1 cellular context compared by ENCODE assay signal in the genomic region with DNA sequence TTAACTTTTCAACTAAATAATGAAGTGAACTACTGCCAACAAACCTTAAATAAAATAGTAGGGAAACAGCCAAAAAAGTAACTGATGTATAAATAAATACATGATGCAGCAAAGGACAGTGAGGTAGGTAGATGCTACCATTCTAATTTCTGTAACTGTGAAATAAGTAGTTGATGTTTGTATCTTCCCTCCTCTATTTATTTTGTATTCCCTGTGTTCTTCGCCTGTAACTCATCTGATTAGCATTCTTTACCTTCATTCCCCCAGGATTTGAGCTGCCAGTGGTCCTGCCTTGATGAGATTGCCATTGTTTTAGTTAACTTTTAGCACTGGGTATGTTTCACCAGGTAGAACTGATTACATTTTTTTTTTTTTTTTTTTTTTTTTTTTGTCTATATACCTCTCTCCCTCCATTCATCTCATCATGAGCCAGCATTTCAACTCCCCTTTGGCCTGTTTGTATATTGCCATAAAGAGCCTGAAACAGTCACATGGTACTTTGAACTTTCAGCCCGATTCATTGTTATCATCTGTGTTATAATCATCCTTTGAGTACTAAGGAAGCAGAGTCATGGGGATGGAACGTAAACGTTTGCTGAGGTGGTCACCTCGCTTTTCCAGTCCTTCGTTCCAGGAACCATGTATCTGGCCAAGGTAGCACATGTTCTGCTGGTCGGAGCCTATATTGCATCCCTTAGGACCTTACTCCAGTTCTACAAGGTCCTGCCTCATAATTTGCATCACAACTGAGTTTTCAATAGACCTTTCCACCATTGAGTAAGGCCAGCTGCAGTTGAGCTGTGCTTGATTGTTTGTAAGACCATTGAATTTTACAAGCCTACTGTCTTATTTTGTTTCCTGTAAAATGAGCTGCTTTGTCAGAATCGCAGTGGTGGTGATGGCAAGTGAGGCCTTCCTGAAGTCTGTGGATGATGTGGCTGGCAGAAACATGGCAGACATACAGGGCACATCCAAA.
TF ChIP-seq lines count a peak whose summit lies in the region.

No MANE protein-coding gene starts in this region.

TF ChIP-seq in HepG2, 621 proteins besides CTCF, POLR2A, EP300 and RAD21 (continued from another document and continues in another):
- TF ChIP-seq, protein P1, sequence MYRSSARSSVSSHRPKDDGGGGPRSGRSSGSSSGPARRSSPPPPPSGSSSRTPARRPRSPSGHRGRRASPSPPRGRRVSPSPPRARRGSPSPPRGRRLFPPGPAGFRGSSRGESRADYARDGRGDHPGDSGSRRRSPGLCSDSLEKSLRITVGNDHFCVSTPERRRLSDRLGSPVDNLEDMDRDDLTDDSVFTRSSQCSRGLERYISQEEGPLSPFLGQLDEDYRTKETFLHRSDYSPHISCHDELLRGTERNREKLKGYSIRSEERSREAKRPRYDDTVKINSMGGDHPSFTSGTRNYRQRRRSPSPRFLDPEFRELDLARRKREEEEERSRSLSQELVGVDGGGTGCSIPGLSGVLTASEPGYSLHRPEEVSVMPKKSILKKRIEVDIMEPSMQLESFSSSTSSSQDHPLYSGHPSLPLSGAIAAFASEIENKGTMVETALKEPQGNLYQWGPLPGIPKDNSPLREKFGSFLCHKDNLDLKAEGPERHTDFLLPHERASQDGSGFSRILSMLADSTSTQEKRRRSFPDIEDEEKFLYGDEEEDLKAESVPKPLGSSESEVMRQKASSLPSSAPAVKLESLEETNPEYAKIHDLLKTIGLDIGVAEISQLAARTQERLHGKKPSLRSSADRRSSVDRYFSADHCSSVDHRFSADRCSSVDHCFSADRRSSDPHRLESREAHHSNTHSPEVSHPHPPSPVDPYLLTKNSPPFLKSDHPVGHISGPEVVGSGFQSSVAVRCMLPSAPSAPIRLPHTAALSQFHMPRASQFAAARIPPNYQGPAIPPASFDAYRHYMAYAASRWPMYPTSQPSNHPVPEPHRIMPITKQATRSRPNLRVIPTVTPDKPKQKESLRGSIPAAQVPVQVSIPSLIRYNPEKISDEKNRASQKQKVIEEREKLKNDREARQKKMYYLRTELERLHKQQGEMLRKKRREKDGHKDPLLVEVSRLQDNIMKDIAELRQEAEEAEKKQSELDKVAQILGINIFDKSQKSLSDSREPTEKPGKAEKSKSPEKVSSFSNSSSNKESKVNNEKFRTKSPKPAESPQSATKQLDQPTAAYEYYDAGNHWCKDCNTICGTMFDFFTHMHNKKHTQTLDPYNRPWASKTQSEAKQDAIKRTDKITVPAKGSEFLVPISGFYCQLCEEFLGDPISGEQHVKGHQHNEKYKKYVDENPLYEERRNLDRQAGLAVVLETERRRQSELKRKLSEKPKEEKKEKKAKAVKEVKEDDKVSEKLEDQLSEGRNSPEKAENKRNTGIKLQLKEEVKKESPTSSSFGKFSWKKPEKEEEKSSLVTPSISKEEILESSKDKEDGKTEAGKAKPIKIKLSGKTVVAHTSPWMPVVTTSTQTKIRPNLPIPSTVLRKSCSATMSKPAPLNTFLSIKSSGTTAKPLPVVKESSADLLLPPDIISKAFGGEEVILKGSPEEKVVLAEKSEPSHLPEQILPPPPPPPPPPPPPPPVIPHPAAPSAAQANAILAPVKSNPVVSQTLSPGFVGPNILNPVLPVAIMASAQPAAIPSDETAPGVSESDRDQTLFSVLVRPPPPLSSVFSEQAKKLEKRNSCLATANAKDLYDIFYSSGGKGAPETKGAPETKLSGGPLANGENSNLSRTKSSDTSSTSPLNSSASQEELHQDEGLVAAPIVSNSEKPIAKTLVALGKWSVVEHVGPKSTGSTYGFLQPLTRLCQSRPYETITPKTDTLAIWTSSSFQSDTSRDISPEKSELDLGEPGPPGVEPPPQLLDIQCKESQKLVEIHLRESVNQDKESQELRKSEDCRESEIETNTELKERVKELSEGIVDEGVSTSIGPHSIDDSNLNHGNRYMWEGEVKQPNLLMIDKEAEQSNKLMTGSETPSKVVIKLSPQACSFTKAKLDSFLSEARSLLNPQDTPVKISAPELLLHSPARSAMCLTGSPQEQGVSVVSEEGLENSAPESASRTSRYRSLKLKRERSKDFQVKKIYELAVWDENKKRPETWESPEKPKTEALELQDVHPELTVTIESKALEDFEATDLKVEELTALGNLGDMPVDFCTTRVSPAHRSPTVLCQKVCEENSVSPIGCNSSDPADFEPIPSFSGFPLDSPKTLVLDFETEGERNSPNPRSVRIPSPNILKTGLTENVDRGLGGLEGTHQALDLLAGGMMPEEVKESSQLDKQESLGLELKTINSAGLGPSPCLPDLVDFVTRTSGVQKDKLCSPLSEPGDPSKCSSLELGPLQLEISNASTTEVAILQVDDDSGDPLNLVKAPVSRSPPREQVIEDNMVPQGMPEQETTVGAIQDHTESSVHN (CRISPR knock-in tag; IDR thresholded peaks at IDR 0.05): no peak
- TF ChIP-seq ZFY (CRISPR knock-in tag; IDR thresholded peaks at IDR 0.05) (peak; percentile 33; the same call in 1 of the 2 replicates), ZNF598 (CRISPR knock-in tag; IDR thresholded peaks at IDR 0.05; ENCODE audit: borderline replicate concordance) (peak; percentile 61; the same call in 1 of the 2 replicates), ZBTB1 (CRISPR knock-in tag; IDR thresholded peaks at IDR 0.05; ENCODE audit: borderline replicate concordance) (no peak), NR2F2 (IDR thresholded peaks at IDR 0.05; ENCODE audit: borderline replicate concordance, low read depth) (no peak), AKAP8 (CRISPR knock-in tag; IDR thresholded peaks at IDR 0.05) (no peak), PTBP1 (IDR thresholded peaks at IDR 0.05; ENCODE audit: low read depth, low read length, poor library complexity, severe bottlenecking) (no peak), GATAD1 (CRISPR knock-in tag; IDR thresholded peaks at IDR 0.05) (peak; percentile 67), ZFAT (CRISPR knock-in tag; conservative IDR thresholded peaks at IDR 0.05) (no peak), ZNF563 (CRISPR knock-in tag; IDR thresholded peaks at IDR 0.05) (no peak), ZNF260 (CRISPR knock-in tag; IDR thresholded peaks at IDR 0.05; ENCODE audit: borderline replicate concordance, low read depth) (no peak), ZNF652 (CRISPR knock-in tag; IDR thresholded peaks at IDR 0.05; ENCODE audit: borderline replicate concordance, low read depth) (no peak), FOXM1 (CRISPR knock-in tag; IDR thresholded peaks at IDR 0.05) (no peak), ZNF781 (CRISPR knock-in tag; IDR thresholded peaks at IDR 0.05; ENCODE audit: borderline replicate concordance, not compliant biosample characterization) (no peak), ARHGAP35 (CRISPR knock-in tag; IDR thresholded peaks at IDR 0.05; ENCODE audit: borderline replicate concordance) (no peak), RELA (CRISPR knock-in tag; IDR thresholded peaks at IDR 0.05) (no peak), THYN1 (CRISPR knock-in tag; IDR thresholded peaks at IDR 0.05; ENCODE audit: borderline replicate concordance, low read depth) (no peak), ZEB1 (IDR thresholded peaks at IDR 0.05; ENCODE audit: insufficient replicate concordance, low read depth) (no peak), MEIS1 (CRISPR knock-in tag; IDR thresholded peaks at IDR 0.05; ENCODE audit: borderline replicate concordance) (no peak), CENPT (CRISPR knock-in tag; IDR thresholded peaks at IDR 0.05; ENCODE audit: low read depth) (no peak), PAF1 (CRISPR knock-in tag; IDR thresholded peaks at IDR 0.05) (no peak), MBD4 (IDR thresholded peaks at IDR 0.05; ENCODE audit: borderline replicate concordance, low read length) (peak; percentile 18; the same call in 1 of the 2 replicates), MIXL1 (CRISPR knock-in tag; IDR thresholded peaks at IDR 0.05) (peak; percentile 63; the same call in 1 of the 2 replicates), HDAC1 (CRISPR knock-in tag; IDR thresholded peaks at IDR 0.05) (peak; percentile 5; the same call in 1 of the 2 replicates), MED13 (CRISPR knock-in tag; IDR thresholded peaks at IDR 0.05) (no peak; the same call in 1 of the 2 replicates), SP140L (CRISPR knock-in tag; IDR thresholded peaks at IDR 0.05; ENCODE audit: borderline replicate concordance) (no peak), NFYB (CRISPR knock-in tag; IDR thresholded peaks at IDR 0.05) (no peak; the same call in 1 of the 2 replicates)
- TF ChIP-seq, protein P2, sequence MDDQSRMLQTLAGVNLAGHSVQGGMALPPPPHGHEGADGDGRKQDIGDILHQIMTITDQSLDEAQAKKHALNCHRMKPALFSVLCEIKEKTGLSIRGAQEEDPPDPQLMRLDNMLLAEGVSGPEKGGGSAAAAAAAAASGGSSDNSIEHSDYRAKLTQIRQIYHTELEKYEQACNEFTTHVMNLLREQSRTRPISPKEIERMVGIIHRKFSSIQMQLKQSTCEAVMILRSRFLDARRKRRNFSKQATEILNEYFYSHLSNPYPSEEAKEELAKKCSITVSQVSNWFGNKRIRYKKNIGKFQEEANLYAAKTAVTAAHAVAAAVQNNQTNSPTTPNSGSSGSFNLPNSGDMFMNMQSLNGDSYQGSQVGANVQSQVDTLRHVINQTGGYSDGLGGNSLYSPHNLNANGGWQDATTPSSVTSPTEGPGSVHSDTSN (CRISPR knock-in tag; IDR thresholded peaks at IDR 0.05; ENCODE audit: borderline replicate concordance): no peak
- TF ChIP-seq, protein P3, sequence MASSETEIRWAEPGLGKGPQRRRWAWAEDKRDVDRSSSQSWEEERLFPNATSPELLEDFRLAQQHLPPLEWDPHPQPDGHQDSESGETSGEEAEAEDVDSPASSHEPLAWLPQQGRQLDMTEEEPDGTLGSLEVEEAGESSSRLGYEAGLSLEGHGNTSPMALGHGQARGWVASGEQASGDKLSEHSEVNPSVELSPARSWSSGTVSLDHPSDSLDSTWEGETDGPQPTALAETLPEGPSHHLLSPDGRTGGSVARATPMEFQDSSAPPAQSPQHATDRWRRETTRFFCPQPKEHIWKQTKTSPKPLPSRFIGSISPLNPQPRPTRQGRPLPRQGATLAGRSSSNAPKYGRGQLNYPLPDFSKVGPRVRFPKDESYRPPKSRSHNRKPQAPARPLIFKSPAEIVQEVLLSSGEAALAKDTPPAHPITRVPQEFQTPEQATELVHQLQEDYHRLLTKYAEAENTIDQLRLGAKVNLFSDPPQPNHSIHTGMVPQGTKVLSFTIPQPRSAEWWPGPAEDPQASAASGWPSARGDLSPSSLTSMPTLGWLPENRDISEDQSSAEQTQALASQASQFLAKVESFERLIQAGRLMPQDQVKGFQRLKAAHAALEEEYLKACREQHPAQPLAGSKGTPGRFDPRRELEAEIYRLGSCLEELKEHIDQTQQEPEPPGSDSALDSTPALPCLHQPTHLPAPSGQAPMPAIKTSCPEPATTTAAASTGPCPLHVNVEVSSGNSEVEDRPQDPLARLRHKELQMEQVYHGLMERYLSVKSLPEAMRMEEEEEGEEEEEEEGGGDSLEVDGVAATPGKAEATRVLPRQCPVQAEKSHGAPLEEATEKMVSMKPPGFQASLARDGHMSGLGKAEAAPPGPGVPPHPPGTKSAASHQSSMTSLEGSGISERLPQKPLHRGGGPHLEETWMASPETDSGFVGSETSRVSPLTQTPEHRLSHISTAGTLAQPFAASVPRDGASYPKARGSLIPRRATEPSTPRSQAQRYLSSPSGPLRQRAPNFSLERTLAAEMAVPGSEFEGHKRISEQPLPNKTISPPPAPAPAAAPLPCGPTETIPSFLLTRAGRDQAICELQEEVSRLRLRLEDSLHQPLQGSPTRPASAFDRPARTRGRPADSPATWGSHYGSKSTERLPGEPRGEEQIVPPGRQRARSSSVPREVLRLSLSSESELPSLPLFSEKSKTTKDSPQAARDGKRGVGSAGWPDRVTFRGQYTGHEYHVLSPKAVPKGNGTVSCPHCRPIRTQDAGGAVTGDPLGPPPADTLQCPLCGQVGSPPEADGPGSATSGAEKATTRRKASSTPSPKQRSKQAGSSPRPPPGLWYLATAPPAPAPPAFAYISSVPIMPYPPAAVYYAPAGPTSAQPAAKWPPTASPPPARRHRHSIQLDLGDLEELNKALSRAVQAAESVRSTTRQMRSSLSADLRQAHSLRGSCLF (CRISPR knock-in tag; IDR thresholded peaks at IDR 0.05; ENCODE audit: borderline replicate concordance): no peak
- TF ChIP-seq, protein P4, sequence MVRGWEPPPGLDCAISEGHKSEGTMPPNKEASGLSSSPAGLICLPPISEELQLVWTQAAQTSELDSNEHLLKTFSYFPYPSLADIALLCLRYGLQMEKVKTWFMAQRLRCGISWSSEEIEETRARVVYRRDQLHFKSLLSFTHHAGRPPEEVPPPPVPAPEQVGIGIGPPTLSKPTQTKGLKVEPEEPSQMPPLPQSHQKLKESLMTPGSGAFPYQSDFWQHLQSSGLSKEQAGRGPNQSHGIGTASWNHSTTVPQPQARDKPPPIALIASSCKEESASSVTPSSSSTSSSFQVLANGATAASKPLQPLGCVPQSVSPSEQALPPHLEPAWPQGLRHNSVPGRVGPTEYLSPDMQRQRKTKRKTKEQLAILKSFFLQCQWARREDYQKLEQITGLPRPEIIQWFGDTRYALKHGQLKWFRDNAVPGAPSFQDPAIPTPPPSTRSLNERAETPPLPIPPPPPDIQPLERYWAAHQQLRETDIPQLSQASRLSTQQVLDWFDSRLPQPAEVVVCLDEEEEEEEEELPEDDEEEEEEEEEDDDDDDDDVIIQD (CRISPR knock-in tag; IDR thresholded peaks at IDR 0.05; ENCODE audit: low read depth): peak; percentile 98
- TF ChIP-seq, protein P5, sequence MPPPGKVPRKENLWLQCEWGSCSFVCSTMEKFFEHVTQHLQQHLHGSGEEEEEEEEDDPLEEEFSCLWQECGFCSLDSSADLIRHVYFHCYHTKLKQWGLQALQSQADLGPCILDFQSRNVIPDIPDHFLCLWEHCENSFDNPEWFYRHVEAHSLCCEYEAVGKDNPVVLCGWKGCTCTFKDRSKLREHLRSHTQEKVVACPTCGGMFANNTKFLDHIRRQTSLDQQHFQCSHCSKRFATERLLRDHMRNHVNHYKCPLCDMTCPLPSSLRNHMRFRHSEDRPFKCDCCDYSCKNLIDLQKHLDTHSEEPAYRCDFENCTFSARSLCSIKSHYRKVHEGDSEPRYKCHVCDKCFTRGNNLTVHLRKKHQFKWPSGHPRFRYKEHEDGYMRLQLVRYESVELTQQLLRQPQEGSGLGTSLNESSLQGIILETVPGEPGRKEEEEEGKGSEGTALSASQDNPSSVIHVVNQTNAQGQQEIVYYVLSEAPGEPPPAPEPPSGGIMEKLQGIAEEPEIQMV (CRISPR knock-in tag; IDR thresholded peaks at IDR 0.05; ENCODE audit: low read depth): no peak
- TF ChIP-seq, protein P6, sequence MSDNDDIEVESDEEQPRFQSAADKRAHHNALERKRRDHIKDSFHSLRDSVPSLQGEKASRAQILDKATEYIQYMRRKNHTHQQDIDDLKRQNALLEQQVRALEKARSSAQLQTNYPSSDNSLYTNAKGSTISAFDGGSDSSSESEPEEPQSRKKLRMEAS (IDR thresholded peaks at IDR 0.05): peak; percentile 96
- TF ChIP-seq, protein P7, sequence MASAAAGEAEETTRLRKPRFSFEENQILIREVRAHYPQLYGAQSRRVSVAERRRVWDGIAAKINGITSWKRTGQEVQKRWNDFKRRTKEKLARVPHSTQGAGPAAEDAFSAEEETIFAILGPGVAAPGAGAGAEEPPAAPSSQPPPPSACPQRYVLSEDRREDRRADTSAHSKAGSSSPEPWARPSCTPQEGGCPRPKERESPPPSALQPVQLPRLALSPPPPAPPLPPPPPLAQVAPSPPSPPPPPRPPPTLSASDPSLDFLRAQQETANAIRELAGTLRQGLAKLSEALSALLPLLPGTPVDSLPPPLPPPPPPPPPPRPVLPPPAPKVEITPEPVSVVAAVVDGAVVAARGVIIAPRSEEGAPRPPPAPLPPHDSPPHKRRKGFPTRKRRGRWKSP (CRISPR knock-in tag; IDR thresholded peaks at IDR 0.05): no peak
- TF ChIP-seq, protein P8, sequence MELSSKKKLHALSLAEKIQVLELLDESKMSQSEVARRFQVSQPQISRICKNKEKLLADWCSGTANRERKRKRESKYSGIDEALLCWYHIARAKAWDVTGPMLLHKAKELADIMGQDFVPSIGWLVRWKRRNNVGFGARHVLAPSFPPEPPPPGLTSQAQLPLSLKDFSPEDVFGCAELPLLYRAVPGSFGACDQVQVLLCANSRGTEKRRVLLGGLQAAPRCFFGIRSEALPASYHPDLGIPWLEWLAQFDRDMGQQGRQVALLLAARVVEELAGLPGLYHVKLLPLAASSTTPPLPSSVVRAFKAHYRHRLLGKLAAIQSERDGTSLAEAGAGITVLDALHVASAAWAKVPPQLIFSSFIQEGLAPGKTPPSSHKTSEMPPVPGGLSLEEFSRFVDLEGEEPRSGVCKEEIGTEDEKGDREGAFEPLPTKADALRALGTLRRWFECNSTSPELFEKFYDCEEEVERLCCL (CRISPR knock-in tag; IDR thresholded peaks at IDR 0.05; ENCODE audit: borderline replicate concordance): no peak
